In genomic region chr6:849075-849506, GRCh38 we compare ENCODE assay signal across 1 cellular context.
TF ChIP-seq lines count a peak whose summit lies in the region.

No MANE protein-coding gene starts in this region.

TF ChIP-seq in K562, 482 proteins besides CTCF, POLR2A, EP300 and RAD21 (continued from another document):
- no peak for TF ChIP-seq ZNF764 (CRISPR knock-in tag; IDR thresholded peaks at IDR 0.05; ENCODE audit: low read depth)
- peak; percentile 50; the same call in 1 of the 2 replicates for TF ChIP-seq ARID1B (IDR thresholded peaks at IDR 0.05)
- no peak for TF ChIP-seq RFX7 (CRISPR knock-in tag; IDR thresholded peaks at IDR 0.05)
- TF ChIP-seq, protein P1, sequence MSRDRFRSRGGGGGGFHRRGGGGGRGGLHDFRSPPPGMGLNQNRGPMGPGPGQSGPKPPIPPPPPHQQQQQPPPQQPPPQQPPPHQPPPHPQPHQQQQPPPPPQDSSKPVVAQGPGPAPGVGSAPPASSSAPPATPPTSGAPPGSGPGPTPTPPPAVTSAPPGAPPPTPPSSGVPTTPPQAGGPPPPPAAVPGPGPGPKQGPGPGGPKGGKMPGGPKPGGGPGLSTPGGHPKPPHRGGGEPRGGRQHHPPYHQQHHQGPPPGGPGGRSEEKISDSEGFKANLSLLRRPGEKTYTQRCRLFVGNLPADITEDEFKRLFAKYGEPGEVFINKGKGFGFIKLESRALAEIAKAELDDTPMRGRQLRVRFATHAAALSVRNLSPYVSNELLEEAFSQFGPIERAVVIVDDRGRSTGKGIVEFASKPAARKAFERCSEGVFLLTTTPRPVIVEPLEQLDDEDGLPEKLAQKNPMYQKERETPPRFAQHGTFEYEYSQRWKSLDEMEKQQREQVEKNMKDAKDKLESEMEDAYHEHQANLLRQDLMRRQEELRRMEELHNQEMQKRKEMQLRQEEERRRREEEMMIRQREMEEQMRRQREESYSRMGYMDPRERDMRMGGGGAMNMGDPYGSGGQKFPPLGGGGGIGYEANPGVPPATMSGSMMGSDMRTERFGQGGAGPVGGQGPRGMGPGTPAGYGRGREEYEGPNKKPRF (IDR thresholded peaks at IDR 0.05; ENCODE audit: low read depth, low read length) = no peak
- TF ChIP-seq GABPA (tag; conservative IDR thresholded peaks at IDR 0.05; ENCODE audit: low read depth) = peak; percentile 64
